Comparison of ENCODE assay signal across 11 cellular contexts in the genomic region with DNA sequence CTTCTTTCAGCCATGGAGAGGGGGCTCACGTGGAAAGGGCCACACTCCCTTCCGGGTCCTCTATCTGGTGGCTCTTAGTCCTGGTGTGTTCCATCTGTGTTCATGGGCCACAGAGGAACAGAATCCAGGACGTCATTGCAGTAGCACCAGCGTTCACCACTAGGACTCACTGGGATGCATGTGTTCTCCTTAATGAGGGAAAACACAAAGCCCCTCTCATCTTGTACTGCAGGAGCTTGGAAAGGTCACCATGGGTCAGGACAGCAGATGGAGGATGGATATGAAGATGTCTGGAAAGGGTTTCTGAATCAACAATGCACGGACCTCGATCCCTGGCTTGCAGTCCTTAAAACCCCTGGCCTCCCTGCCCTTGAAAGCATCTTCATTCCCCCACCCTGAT.
"Had no signal": no experiment of that assay in that cellular context is flagged by ENCODE, and none has a peak within 500 bp of the region (broad histone marks: within the 10 kb centered on the region; RNA-seq: fewer than 3 reads in every experiment).

No MANE protein-coding gene starts in this region.

- ATAC-seq: esophagus mucosa, upper lobe of right lung had no signal

- H3K9me3 Mint-ChIP-seq: central memory CD8-positive, alpha-beta T cell; natural killer cell treated with Interleukin-12 subunit alpha and Interleukin-12 subunit beta and Interleukin-15 and Interleukin-18, amount 100 ng/mL, for 72 hours; T-helper 2 cell treated with Interferon-gamma antibody and Interleukin-4, amounts not matched to agents 5 μg/mL and 100 μg/mL, for 36 hours had no signal

- H3K36me3 ChIP-seq: upper lobe of right lung had no signal

- H3K36me3 Mint-ChIP-seq: natural killer cell treated with Interleukin-12 subunit alpha and Interleukin-12 subunit beta and Interleukin-15 and Interleukin-18, amount 100 ng/mL, for 72 hours had no signal

- H3K27ac Mint-ChIP-seq: natural killer cell treated with Interleukin-12 subunit alpha and Interleukin-12 subunit beta and Interleukin-15 and Interleukin-18, amount 100 ng/mL, for 72 hours; T-helper 2 cell treated with Interferon-gamma antibody and Interleukin-4, amounts not matched to agents 5 μg/mL and 100 μg/mL, for 36 hours had no signal

- DNase-seq: activated CD4-positive, alpha-beta T cell treated with anti-CD3 and anti-CD28 coated beads for 1 hour; activated CD4-positive, alpha-beta T cell treated with anti-CD3 and anti-CD28 coated beads, Interleukin-2, amount 50 U/mL, for 48 hours; activated naive CD4-positive, alpha-beta T cell treated with Interleukin-2 at 50 U/mL for 16 hours; stimulated activated CD4-positive, alpha-beta T cell treated with anti-CD3 and anti-CD28 coated beads, Interleukin-12 subunit alpha, Interleukin-12 subunit beta, amount 100 ng/mL, for 4 hours; stimulated activated naive CD4-positive, alpha-beta T cell treated with Interleukin-2 at 50 U/mL for 16 hours; SW 1271 had no signal

- H3K4me1 ChIP-seq: upper lobe of right lung had no signal

- H3K4me3 ChIP-seq: upper lobe of right lung had no signal

- H3K27ac ChIP-seq: upper lobe of right lung had no signal

- H3K4me3 Mint-ChIP-seq: central memory CD8-positive, alpha-beta T cell; natural killer cell treated with Interleukin-12 subunit alpha and Interleukin-12 subunit beta and Interleukin-15 and Interleukin-18, amount 100 ng/mL, for 72 hours; T-helper 2 cell treated with Interferon-gamma antibody and Interleukin-4, amounts not matched to agents 5 μg/mL and 100 μg/mL, for 36 hours had no signal

- H3K9me3 ChIP-seq: upper lobe of right lung had no signal
